In the genomic region with DNA sequence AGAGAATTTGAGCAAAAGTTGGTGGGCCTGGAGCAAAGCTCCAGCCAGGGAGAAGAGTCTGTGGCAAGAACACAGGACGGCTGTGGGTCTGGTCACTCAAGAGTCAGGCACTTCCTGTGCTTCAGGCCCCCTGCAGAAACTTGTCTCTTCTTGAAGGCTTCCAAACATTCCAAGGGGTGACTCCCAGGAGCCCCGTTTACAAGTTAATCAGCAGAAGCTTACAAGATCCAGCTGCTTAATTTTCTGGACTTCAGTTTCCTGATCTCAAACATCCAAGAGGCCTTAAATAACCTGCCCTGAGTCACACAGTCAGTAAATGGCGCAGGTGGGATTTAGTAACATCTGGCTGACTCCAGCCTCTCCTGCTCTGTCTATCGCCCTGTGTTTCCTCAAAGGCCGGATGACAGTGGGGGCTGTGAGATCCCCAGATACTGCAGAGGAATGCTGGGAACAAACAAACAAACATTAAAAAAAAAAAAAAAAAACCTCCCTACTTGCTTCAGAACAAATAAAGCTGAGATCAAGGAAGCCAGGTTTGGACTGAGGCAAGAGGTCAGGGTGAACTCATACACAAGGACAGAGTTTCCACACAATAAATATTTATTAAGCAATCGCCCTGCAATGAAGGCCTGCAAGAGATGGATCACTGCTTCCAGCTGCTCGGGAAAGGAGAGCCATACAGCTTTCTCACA, we compare ENCODE assay signal across 13 cellular contexts.
DNase-seq lines count a peak whose midpoint lies in the region; ATAC-seq, FAIRE-seq and TF ChIP-seq lines count a peak whose summit lies in the region.
"Had no signal": no experiment of that assay in that cellular context is flagged by ENCODE, and none has a peak within 500 bp of the region (broad histone marks: within the 10 kb centered on the region; RNA-seq: fewer than 3 reads in every experiment).

No MANE protein-coding gene starts in this region.

- peak; percentile 99 for FAIRE-seq in endometrium (lab: Jason Lieb, UNC)
- FAIRE-seq: H54 had no signal

- no peak for TF ChIP-seq POLR2A in upper lobe of left lung (IDR thresholded peaks at IDR 0.05)

- no peaks in the 10 kb centered on the region for H3K27me3 Mint-ChIP-seq in activated CD4-positive, alpha-beta T cell treated with anti-CD3 and anti-CD28 coated beads, Interleukin-2, amount 10 ng/mL, durations not matched to agents 7 days and 5 days
- H3K27me3 Mint-ChIP-seq: activated CD4-positive, alpha-beta memory T cell treated with anti-CD3 and anti-CD28 coated beads, Interleukin-2, amount 10 ng/mL, durations not matched to agents 7 days and 5 days; dendritic cell treated with granulocyte-macrophage colony-stimulating factor and Interleukin-4, amounts not matched to agents 40 ng/mL and 50 ng/mL, for 4 days; IgD-negative memory B cell had no signal

- intact Hi-C loops in lower lobe of right lung (cut with DNase I): no loop called here

- TF ChIP-seq CTCF in lower lobe of right lung (IDR thresholded peaks at IDR 0.05): no peak
- TF ChIP-seq CTCF in upper lobe of left lung (IDR thresholded peaks at IDR 0.05): no peak

- H3K4me3 ChIP-seq in lower lobe of right lung (no peak overlapping the region), upper lobe of left lung (no peak overlapping the region)

- H3K4me1 Mint-ChIP-seq in activated CD4-positive, alpha-beta T cell treated with anti-CD3 and anti-CD28 coated beads, Interleukin-2, amount 10 ng/mL, durations not matched to agents 7 days and 5 days: peaks cover 5% of the 10 kb centered on the region

- no peak for DNase-seq in lower lobe of right lung
- DNase-seq in upper lobe of left lung: peak in 1 of 2 donors; percentile 46
- no peak for DNase-seq in activated CD4-positive, alpha-beta T cell treated with anti-CD3 and anti-CD28 coated beads, Interleukin-2, amount 10 ng/mL, durations not matched to agents 7 days and 5 days
- DNase-seq in activated gamma-delta T cell (lab: John Stamatoyannopoulos, UW): no peak
- no peak for DNase-seq in COLO668 (lab: John Stamatoyannopoulos, UW; ENCODE audit: unreplicated experiment)
- no peak for DNase-seq in HEK293T (ENCODE audit: extremely low spot score)
- DNase-seq: activated CD4-positive, alpha-beta memory T cell treated with anti-CD3 and anti-CD28 coated beads, Interleukin-2, amount 10 ng/mL, durations not matched to agents 7 days and 5 days; NK-92 treated with Interleukin-12 subunit alpha and Interleukin-12 subunit beta, amount 100 ng/mL, for 24 hours had no signal

- no peaks in the 10 kb centered on the region for H3K36me3 Mint-ChIP-seq in activated CD4-positive, alpha-beta T cell treated with anti-CD3 and anti-CD28 coated beads, Interleukin-2, amount 10 ng/mL, durations not matched to agents 7 days and 5 days (ENCODE audit: low read depth)

- 42 to 54% methylated on average over 7 of the region's 7 CpGs for WGBS in upper lobe of left lung, 2 donors

- H3K27ac Mint-ChIP-seq in activated CD4-positive, alpha-beta T cell treated with anti-CD3 and anti-CD28 coated beads, Interleukin-2, amount 10 ng/mL, durations not matched to agents 7 days and 5 days: no peak overlapping the region
- H3K27ac Mint-ChIP-seq: activated CD4-positive, alpha-beta memory T cell treated with anti-CD3 and anti-CD28 coated beads, Interleukin-2, amount 10 ng/mL, durations not matched to agents 7 days and 5 days; dendritic cell treated with granulocyte-macrophage colony-stimulating factor and Interleukin-4, amounts not matched to agents 40 ng/mL and 50 ng/mL, for 4 days had no signal

- H3K4me1 ChIP-seq in lower lobe of right lung (peaks cover 41% of the 10 kb centered on the region), upper lobe of left lung (peaks cover 0 to 27% (median 19%) of the 10 kb centered on the region in 4 donors)

- CTCF ChIA-PET in activated CD4-positive, alpha-beta T cell treated with anti-CD3 and anti-CD28 coated beads, Interleukin-2, amount 10 ng/mL, durations not matched to agents 7 days and 5 days (lab: Charles Lee): interaction anchor here (1.1 to 2.9 kb wide), 3 partner anchors 13 to 30 kb away, joined by 3 to 10 read pairs (median 3); no protein-coding TSS in a partner anchor
- CTCF ChIA-PET in HEK293T (lab: Yijun Ruan, JAX): no interaction called here

- no peaks in the 10 kb centered on the region for H3K36me3 ChIP-seq in lower lobe of right lung
- H3K36me3 ChIP-seq in upper lobe of left lung: no peaks in the 10 kb centered on the region

- peaks cover 3% of the 10 kb centered on the region for H3K9me3 Mint-ChIP-seq in activated CD4-positive, alpha-beta T cell treated with anti-CD3 and anti-CD28 coated beads, Interleukin-2, amount 10 ng/mL, durations not matched to agents 7 days and 5 days
- H3K9me3 Mint-ChIP-seq: activated CD4-positive, alpha-beta memory T cell treated with anti-CD3 and anti-CD28 coated beads, Interleukin-2, amount 10 ng/mL, durations not matched to agents 7 days and 5 days; dendritic cell treated with granulocyte-macrophage colony-stimulating factor and Interleukin-4, amounts not matched to agents 40 ng/mL and 50 ng/mL, for 4 days; IgD-negative memory B cell had no signal

- H3K27me3 ChIP-seq in lower lobe of right lung (ENCODE audit: low read depth): no peaks in the 10 kb centered on the region
- no peaks in the 10 kb centered on the region for H3K27me3 ChIP-seq in upper lobe of left lung

- H3K4me3 Mint-ChIP-seq in activated CD4-positive, alpha-beta T cell treated with anti-CD3 and anti-CD28 coated beads, Interleukin-2, amount 10 ng/mL, durations not matched to agents 7 days and 5 days: no peak overlapping the region
- H3K4me3 Mint-ChIP-seq: activated CD4-positive, alpha-beta memory T cell treated with anti-CD3 and anti-CD28 coated beads, Interleukin-2, amount 10 ng/mL, durations not matched to agents 7 days and 5 days; dendritic cell treated with granulocyte-macrophage colony-stimulating factor and Interleukin-4, amounts not matched to agents 40 ng/mL and 50 ng/mL, for 4 days; IgD-negative memory B cell had no signal

- TF ChIP-seq EP300 in Ishikawa (IDR thresholded peaks at IDR 0.05; ENCODE audit: borderline replicate concordance) (no peak), upper lobe of left lung (IDR thresholded peaks at IDR 0.05) (no peak)

- peak; percentile 78 to 79 for ATAC-seq in lower lobe of right lung
- ATAC-seq in upper lobe of left lung (ENCODE audit: low FRiP score in 2 of 2): peak; percentile 66 to 78

- H3K27ac ChIP-seq in lower lobe of right lung: peak overlapping the region; percentile 59
- peak overlapping the region; percentile 35 to 56 (median 46) for H3K27ac ChIP-seq in upper lobe of left lung

- H3K9me3 ChIP-seq in lower lobe of right lung: no peaks in the 10 kb centered on the region
- H3K9me3 ChIP-seq in upper lobe of left lung: no peaks in the 10 kb centered on the region

- POLR2A ChIA-PET in activated CD4-positive, alpha-beta T cell treated with anti-CD3 and anti-CD28 coated beads, Interleukin-2, amount 10 ng/mL, durations not matched to agents 7 days and 5 days (lab: Charles Lee): no interaction called here
- POLR2A ChIA-PET in HEK293T (lab: Yijun Ruan, JAX): no interaction called here

- no peak for TF ChIP-seq RAD21 in Ishikawa (IDR thresholded peaks at IDR 0.05; ENCODE audit: low read depth)

TF ChIP-seq in Ishikawa, 13 proteins besides CTCF, POLR2A, EP300 and RAD21:
- TF ChIP-seq FOXM1 (IDR thresholded peaks at IDR 0.05; ENCODE audit: borderline replicate concordance, low read depth) (no peak), TCF12 (IDR thresholded peaks at IDR 0.05; ENCODE audit: low read depth) (no peak), CEBPB (IDR thresholded peaks at IDR 0.05) (peak; percentile 92), TAF1 (IDR thresholded peaks at IDR 0.05; ENCODE audit: low read depth) (no peak)
- TF ChIP-seq, protein P1, sequence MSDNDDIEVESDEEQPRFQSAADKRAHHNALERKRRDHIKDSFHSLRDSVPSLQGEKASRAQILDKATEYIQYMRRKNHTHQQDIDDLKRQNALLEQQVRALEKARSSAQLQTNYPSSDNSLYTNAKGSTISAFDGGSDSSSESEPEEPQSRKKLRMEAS (IDR thresholded peaks at IDR 0.05): no peak
TF ChIP-seq in Ishikawa: peak in this region for 1.

TF ChIP-seq in HEK293T, 16 proteins besides CTCF, POLR2A, EP300 and RAD21:
- TF ChIP-seq, protein P2, sequence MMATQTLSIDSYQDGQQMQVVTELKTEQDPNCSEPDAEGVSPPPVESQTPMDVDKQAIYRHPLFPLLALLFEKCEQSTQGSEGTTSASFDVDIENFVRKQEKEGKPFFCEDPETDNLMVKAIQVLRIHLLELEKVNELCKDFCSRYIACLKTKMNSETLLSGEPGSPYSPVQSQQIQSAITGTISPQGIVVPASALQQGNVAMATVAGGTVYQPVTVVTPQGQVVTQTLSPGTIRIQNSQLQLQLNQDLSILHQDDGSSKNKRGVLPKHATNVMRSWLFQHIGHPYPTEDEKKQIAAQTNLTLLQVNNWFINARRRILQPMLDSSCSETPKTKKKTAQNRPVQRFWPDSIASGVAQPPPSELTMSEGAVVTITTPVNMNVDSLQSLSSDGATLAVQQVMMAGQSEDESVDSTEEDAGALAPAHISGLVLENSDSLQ (IDR thresholded peaks at IDR 0.05): no peak
- TF ChIP-seq NFRKB (IDR thresholded peaks at IDR 0.05) (no peak), HDGF (IDR thresholded peaks at IDR 0.05; ENCODE audit: borderline replicate concordance) (no peak), ELF4 (IDR thresholded peaks at IDR 0.05) (no peak), FOXM1 (IDR thresholded peaks at IDR 0.05; ENCODE audit: borderline replicate concordance) (no peak), BHLHE40 (IDR thresholded peaks at IDR 0.05; ENCODE audit: borderline replicate concordance) (no peak), TARDBP (IDR thresholded peaks at IDR 0.05) (no peak), SUZ12 (IDR thresholded peaks at IDR 0.05) (no peak), SP1 (IDR thresholded peaks at IDR 0.05) (no peak), LEF1 (IDR thresholded peaks at IDR 0.05; ENCODE audit: borderline replicate concordance) (no peak), ARNT (IDR thresholded peaks at IDR 0.05) (no peak), ZNF384 (IDR thresholded peaks at IDR 0.05) (no peak), CTBP1 (IDR thresholded peaks at IDR 0.05; ENCODE audit: borderline replicate concordance) (no peak), L3MBTL2 (conservative IDR thresholded peaks at IDR 0.05) (no peak), FOXK2 (IDR thresholded peaks at IDR 0.05) (no peak)
